Comparison of ENCODE assay signal across 8 cellular contexts in the genomic region with DNA sequence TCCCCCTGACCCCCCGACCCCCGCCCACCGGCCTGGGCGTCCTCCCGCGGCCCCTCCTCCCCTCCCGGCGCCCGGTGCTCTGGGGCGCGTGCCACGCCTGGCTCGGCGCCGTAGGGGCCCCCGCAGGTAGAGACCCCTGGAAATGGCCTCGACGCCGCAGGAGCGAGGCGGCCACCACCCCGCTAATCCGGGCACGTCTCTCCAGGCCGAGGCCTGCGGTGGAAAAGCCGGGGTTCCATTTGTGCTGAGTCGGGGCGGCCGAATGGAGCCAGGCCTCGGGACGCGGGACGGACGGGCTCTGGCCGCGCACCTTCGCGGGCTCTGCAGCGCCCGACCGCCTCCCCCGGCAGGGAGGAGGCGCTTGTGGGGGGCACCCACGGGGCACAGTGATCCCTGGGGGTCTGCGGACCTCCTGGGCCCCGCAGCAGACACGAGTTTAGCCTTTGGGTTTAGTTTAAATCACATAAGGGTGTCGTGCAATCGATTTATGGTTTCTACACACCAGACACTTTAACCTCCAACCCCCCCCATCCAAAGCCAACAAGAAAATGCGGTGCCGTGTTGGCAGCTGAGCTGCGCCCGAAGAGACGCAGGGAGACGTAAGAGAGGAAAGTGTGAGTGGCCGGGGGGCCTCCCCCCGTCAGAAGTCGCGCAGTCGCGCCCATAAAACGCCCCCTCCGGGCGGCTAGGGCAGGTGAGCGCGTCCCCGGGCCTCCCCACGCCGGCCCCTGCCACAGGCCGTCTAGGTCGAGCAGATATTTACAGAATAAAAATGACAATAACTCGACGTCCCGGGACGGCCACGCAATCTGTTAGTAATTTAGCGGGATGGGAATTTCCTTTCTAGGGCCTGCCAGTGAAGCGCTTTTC. TPM values are rescaled to one million over a fixed set of nuclear protein-coding genes. Genes with fewer than 3 reads are reported as not detected.
A peak's percentile ranks its signal among the peaks of the same experiment; 100 is the strongest.
DNase-seq lines count a peak whose midpoint lies in the region; ATAC-seq, FAIRE-seq and TF ChIP-seq lines count a peak whose summit lies in the region.

No MANE protein-coding gene starts in this region.

- H3K4me3 ChIP-seq in A549: peak overlapping the region; percentile 52

- H3K9me3 ChIP-seq in A549: no peaks in the 10 kb centered on the region

- H3K27ac ChIP-seq in A549: peak overlapping the region; percentile 74 to 95

- FAIRE-seq in A549 (lab: Jason Lieb, UNC): no peak

- H3K9me3 Mint-ChIP-seq in HFFc6 (no peaks in the 10 kb centered on the region), mesothelial cell of epicardium (no peaks in the 10 kb centered on the region)
- no peaks in the 10 kb centered on the region for H3K9me3 Mint-ChIP-seq in dendritic cell treated with granulocyte-macrophage colony-stimulating factor and Interleukin-4, amounts not matched to agents 40 ng/mL and 50 ng/mL, for 4 days

- peak overlapping the region; percentile 97 for H3K4me2 ChIP-seq in A549

- TF ChIP-seq CTCF in A549 (IDR thresholded peaks at IDR 0.05) (no peak), HFFc6 (IDR thresholded peaks at IDR 0.05) (no peak), mesothelial cell of epicardium (IDR thresholded peaks at IDR 0.05; ENCODE audit: unreplicated experiment) (no peak)

- no peaks in the 10 kb centered on the region for H3K36me3 Mint-ChIP-seq in HFFc6 (ENCODE audit: low read depth)
- H3K36me3 Mint-ChIP-seq in dendritic cell treated with granulocyte-macrophage colony-stimulating factor and Interleukin-4, amounts not matched to agents 40 ng/mL and 50 ng/mL, for 4 days (ENCODE audit: low read depth): peaks cover 6% of the 10 kb centered on the region
- no peaks in the 10 kb centered on the region for H3K36me3 Mint-ChIP-seq in mesothelial cell of epicardium

- peak in 1 of 2 experiments; percentile 44 for DNase-seq in A549 (ENCODE audit: low read depth in 1 of 2, low spot score in 1 of 2)
- DNase-seq in HFFc6: peak; percentile 21
- peak; percentile 69 for DNase-seq in activated CD4-positive, alpha-beta T cell treated with anti-CD3 and anti-CD28 coated beads for 1 hour
- DNase-seq in mesothelial cell of epicardium (ENCODE audit: low spot score in 2 of 2, unreplicated experiment in 2 of 2): no peak
- DNase-seq in stimulated activated CD8-positive, alpha-beta memory T cell treated with anti-CD3 and anti-CD28 coated beads, Interleukin-7, amount 100 ng/mL, for 24 hours (ENCODE audit: low read depth): peak; percentile 42
- no peak for DNase-seq in cerebellum (ENCODE audit: low spot score)
- DNase-seq in HPDE6-E6E7 (ENCODE audit: extremely low spot score): no peak

- H3K27ac Mint-ChIP-seq in HFFc6 (peak overlapping the region; percentile 76), mesothelial cell of epicardium (peak overlapping the region; percentile 39)
- H3K27ac Mint-ChIP-seq in dendritic cell treated with granulocyte-macrophage colony-stimulating factor and Interleukin-4, amounts not matched to agents 40 ng/mL and 50 ng/mL, for 4 days: peak overlapping the region; percentile 30

- H3K4me3 Mint-ChIP-seq in HFFc6 (0 out of 2 replicates have a peak overlapping the region, but pooled peaks have one; percentile 32), mesothelial cell of epicardium (peak overlapping the region; percentile 47)
- H3K4me3 Mint-ChIP-seq in dendritic cell treated with granulocyte-macrophage colony-stimulating factor and Interleukin-4, amounts not matched to agents 40 ng/mL and 50 ng/mL, for 4 days: peak overlapping the region; percentile 60

- peaks cover 6% of the 10 kb centered on the region; the same call in 1 of the 2 replicates for H3K4me1 Mint-ChIP-seq in HFFc6 (ENCODE audit: low read depth)
- peaks cover 38% of the 10 kb centered on the region for H3K4me1 Mint-ChIP-seq in dendritic cell treated with granulocyte-macrophage colony-stimulating factor and Interleukin-4, amounts not matched to agents 40 ng/mL and 50 ng/mL, for 4 days (ENCODE audit: low read depth)
- peaks cover 15% of the 10 kb centered on the region for H3K4me1 Mint-ChIP-seq in mesothelial cell of epicardium

- no peak for TF ChIP-seq POLR2A in A549 (IDR thresholded peaks at IDR 0.05; ENCODE audit: low read length)

- ATAC-seq in A549: peak; percentile 40 to 65

- CTCF ChIA-PET in A549 (lab: Yijun Ruan, JAX): interaction anchor here (1.1 to 3.1 kb wide), 2 partner anchors 14 to 135 kb away, joined by 4 to 17 read pairs; no protein-coding TSS in a partner anchor

- TF ChIP-seq EP300 in A549 (IDR thresholded peaks at IDR 0.05): no peak

- TF ChIP-seq RAD21 in A549 (conservative IDR thresholded peaks at IDR 0.05 in 1 of 2, IDR thresholded peaks at IDR 0.05 in 1 of 2): no peak

- H3K27me3 Mint-ChIP-seq in HFFc6 (ENCODE audit: insufficient read depth) (peaks cover 1% of the 10 kb centered on the region), mesothelial cell of epicardium (ENCODE audit: low read depth) (peaks cover 78% of the 10 kb centered on the region)
- H3K27me3 Mint-ChIP-seq in dendritic cell treated with granulocyte-macrophage colony-stimulating factor and Interleukin-4, amounts not matched to agents 40 ng/mL and 50 ng/mL, for 4 days: peaks cover 76% of the 10 kb centered on the region

- POLR2A ChIA-PET in A549 (lab: Yijun Ruan, JAX): no interaction called here

- intact Hi-C loops in dendritic cell treated with granulocyte-macrophage colony-stimulating factor and Interleukin-4, amounts not matched to agents 40 ng/mL and 50 ng/mL, for 4 days (cut with micrococcal nuclease): no loop called here

- no peaks in the 10 kb centered on the region for H3K4me1 ChIP-seq in A549

- WGBS in A549 (ENCODE audit: missing lambda C conversion rate): 0% methylated on average over 8 of the region's 79 CpGs

TF ChIP-seq in A549, 52 proteins besides CTCF, POLR2A, EP300 and RAD21 (continues in another document):
- TF ChIP-seq NFE2L2 (conservative IDR thresholded peaks at IDR 0.05; ENCODE audit: low read length) (no peak), HOXB5 (CRISPR knock-in tag; IDR thresholded peaks at IDR 0.05) (no peak), ZNF302 (CRISPR knock-in tag; IDR thresholded peaks at IDR 0.05) (no peak), MAFK (IDR thresholded peaks at IDR 0.05; ENCODE audit: partially characterized antibody) (peak; percentile 33), FOSB (CRISPR knock-in tag; IDR thresholded peaks at IDR 0.05) (no peak), SREBF2 (IDR thresholded peaks at IDR 0.05) (no peak), ZC3H11A (IDR thresholded peaks at IDR 0.05) (no peak), CHD4 (IDR thresholded peaks at IDR 0.05; ENCODE audit: borderline replicate concordance) (no peak), MAX (IDR thresholded peaks at IDR 0.05) (peak; percentile 40), EHMT2 (IDR thresholded peaks at IDR 0.05; ENCODE audit: low read depth) (no peak), NPAS2 (CRISPR knock-in tag; IDR thresholded peaks at IDR 0.05; ENCODE audit: borderline replicate concordance) (no peak), HOXB13 (CRISPR knock-in tag; IDR thresholded peaks at IDR 0.05; ENCODE audit: low read depth) (no peak), HMGXB4 (CRISPR knock-in tag; IDR thresholded peaks at IDR 0.05; ENCODE audit: borderline replicate concordance) (no peak), MYC (IDR thresholded peaks at IDR 0.05; ENCODE audit: borderline replicate concordance, low read length) (0 out of 2 replicates have a peak, but pooled peaks have one; percentile 16), FOSL2 (IDR thresholded peaks at IDR 0.05) (no peak), FOSL2 (CRISPR knock-in tag; IDR thresholded peaks at IDR 0.05) (no peak)

RNA-seq across cellular contexts. Expression of gene NFATC1, which starts 1.1 kb away (rescaled TPM):
- 0.52 and 1.2 TPM in 2 replicates for polyA plus RNA-seq in A549 (2011; rRNA removed)
- 1.4 and 2.3 TPM in 2 replicates for polyA plus RNA-seq in A549 (2012; cell fraction: cytosol; rRNA removed)
- 3.2 and 4.6 TPM in 2 replicates for polyA plus RNA-seq in A549 (2012; cell fraction: nucleus; rRNA removed)
- polyA plus RNA-seq in A549 (2017; fragmentation: RNase III; extraction: RNeasy Plus Mini Kit Qiagen cat#74134 plus additional on column Dnase treatment): 1.7 to 2.3 TPM (median 2.0 TPM) in 3 replicates
- polyA minus RNA-seq in A549 (2011; rRNA and poly(A)+ RNA removed): 0.95 and 1.6 TPM in 2 replicates
- 1 to 10 TPM in 2 of 6 experiments, under 1 TPM in 4; 0.57 to 2.0 (median 0.89) TPM for total RNA-seq in HFFc6 (2021; fragmentation: NEBNext Ultra II Directional; extraction: Animal tissue kit (Norgen Biotek cat#: 25700))
- total RNA-seq in mesothelial cell of epicardium: 13.4 to 17.5 TPM (median 13.4 TPM) in 3 replicates
- 2.7 TPM for total RNA-seq in cerebellum

Comparison
In these comparisons a context has a peak if more than half of its experiments do, and no peak if none do; other contexts are left out.
1. DNase-seq: peak in HFFc6 (single experiment), activated CD4-positive, alpha-beta T cell treated with anti-CD3 and anti-CD28 coated beads for 1 hour (single experiment) and stimulated activated CD8-positive, alpha-beta memory T cell treated with anti-CD3 and anti-CD28 coated beads, Interleukin-7, amount 100 ng/mL, for 24 hours (single experiment); none in mesothelial cell of epicardium (0 of 2), cerebellum (single experiment) and HPDE6-E6E7 (single experiment).
2. Peak in every context shown above with its lines, with median percentiles within 50 percentile points of each other: H3K27ac Mint-ChIP-seq and H3K4me3 Mint-ChIP-seq.